Comparison of ENCODE assay signal across 17 cellular contexts in genomic region chr6:122753688-122754056, GRCh38. TPM values are rescaled to one million over a fixed set of nuclear protein-coding genes. Genes with fewer than 3 reads are reported as not detected.
DNase-seq lines count a peak whose midpoint lies in the region; ATAC-seq and TF ChIP-seq lines count a peak whose summit lies in the region.
"Had no signal": no experiment of that assay in that cellular context is flagged by ENCODE, and none has a peak within 500 bp of the region (broad histone marks: within the 10 kb centered on the region; RNA-seq: fewer than 3 reads in every experiment).

No MANE protein-coding gene starts in this region.

- H3K27ac ChIP-seq in SK-N-SH (ENCODE audit: low read depth in 2 of 2, low read length in 1 of 2) (no peak overlapping the region), uterus (peak overlapping the region; percentile 36 to 40)
- H3K27ac ChIP-seq: cardiac muscle cell, esophagus squamous epithelium, GM23248, pancreas, transverse colon had no signal

- TF ChIP-seq POLR2A in uterus (IDR thresholded peaks at IDR 0.05): no peak

- H3K9me3 ChIP-seq in SK-N-SH: no peaks in the 10 kb centered on the region; the same call in 1 of the 2 replicates
- H3K9me3 ChIP-seq in uterus: no peaks in the 10 kb centered on the region
- H3K9me3 ChIP-seq: esophagus squamous epithelium, pancreas, transverse colon had no signal

- H3F3A ChIP-seq in SK-N-SH (replicated peaks; ENCODE audit: insufficient read depth): no peaks in the 10 kb centered on the region

- H3K4me3 ChIP-seq in SK-N-SH (ENCODE audit: low read depth in 2 of 2, low read length in 1 of 2): peak overlapping the region; percentile 30 to 52; a peak in 2 of 4 replicates
- H3K4me3 ChIP-seq in uterus: peak overlapping the region in 1 of 2 donors; percentile 13
- H3K4me3 ChIP-seq: cardiac muscle cell, GM23248, pancreas, transverse colon had no signal

- DNase-seq in NCI-H2196 (lab: John Stamatoyannopoulos, UW; ENCODE audit: unreplicated experiment) (peak; percentile 48), NCI-H2196 treated with DMSO at 0.1 percent for 48 hours (lab: John Stamatoyannopoulos, UW; ENCODE audit: unreplicated experiment) (no peak), SK-N-SH (no peak), left lobe of liver (ENCODE audit: low spot score) (peak; percentile 74), uterus (no peak), NCI-H2081 treated with DMSO at 0.1 percent for 48 hours (lab: John Stamatoyannopoulos, UW) (no peak), middle frontal gyrus (ENCODE audit: extremely low spot score, low spot score) (no peak)
- DNase-seq: activated T-cell treated with anti-CD3 and anti-CD28 coated beads, Interleukin-2, amount 50 U/mL, for 1 hour; esophagus squamous epithelium; GM23248; MM.1S; pancreas; T-helper 9 cell; transverse colon had no signal

- CTCF ChIA-PET in SK-N-SH (lab: Yijun Ruan, JAX): interaction anchor here (1.8 kb wide), 1 partner anchor 35 kb away, joined by 4 read pairs; the partner anchor contains the start of gene SMPDL3A

- peak overlapping the region; percentile 79; the same call in 1 of the 2 replicates for H2AFZ ChIP-seq in SK-N-SH (ENCODE audit: low read depth)
- H2AFZ ChIP-seq: GM23248 had no signal

- H3K27me3 ChIP-seq in SK-N-SH (ENCODE audit: insufficient read depth): no peaks in the 10 kb centered on the region
- H3K27me3 ChIP-seq in uterus: no peaks in the 10 kb centered on the region
- H3K27me3 ChIP-seq: cardiac muscle cell, esophagus squamous epithelium, pancreas, transverse colon had no signal

- intact Hi-C loops in uterus (cut with DNase I; ENCODE audit: low total_unique reads): no loop called here

- H3K4me1 ChIP-seq in SK-N-SH (ENCODE audit: control insufficient read depth in 1 of 2, insufficient read depth in 2 of 2, low read depth in 1 of 2, low read length in 1 of 2): no peaks in the 10 kb centered on the region
- no peaks in the 10 kb centered on the region for H3K4me1 ChIP-seq in uterus
- H3K4me1 ChIP-seq: esophagus squamous epithelium, pancreas had no signal

- TF ChIP-seq RAD21 in SK-N-SH (IDR thresholded peaks at IDR 0.05; ENCODE audit: low read length): no peak

- H3K36me3 ChIP-seq in SK-N-SH (replicated peaks in 1 of 2; ENCODE audit: control insufficient read depth in 1 of 2, insufficient read depth in 2 of 2, low read length in 1 of 2) (no peaks in the 10 kb centered on the region), uterus (no peaks in the 10 kb centered on the region)
- H3K36me3 ChIP-seq: cardiac muscle cell, esophagus squamous epithelium, pancreas, transverse colon had no signal

- ATAC-seq in left lobe of liver (peak; percentile 92), GM19463 (IDR thresholded peaks at IDR 0.05; ENCODE audit: unreplicated experiment) (no peak)

- H4K20me1 ChIP-seq in SK-N-SH (ENCODE audit: insufficient read depth): no peaks in the 10 kb centered on the region

- H3K9ac ChIP-seq in SK-N-SH: no peak overlapping the region
- H3K9ac ChIP-seq: GM23248 had no signal

- WGBS in SK-N-SH (ENCODE audit: low lambda C conversion rate): 7% methylated on average over 5 of the region's 5 CpGs

- no peaks in the 10 kb centered on the region for H3K9me2 ChIP-seq in SK-N-SH

- no peaks in the 10 kb centered on the region for H3K79me2 ChIP-seq in SK-N-SH (ENCODE audit: insufficient read depth)

- TF ChIP-seq EP300 in SK-N-SH (IDR thresholded peaks at IDR 0.05; ENCODE audit: borderline replicate concordance in 1 of 2, low read depth in 1 of 2, low read length in 1 of 2): no peak

- H3K4me2 ChIP-seq in SK-N-SH: peak overlapping the region; percentile 65

- POLR2A ChIA-PET in SK-N-SH (lab: Yijun Ruan, JAX): no interaction called here

- TF ChIP-seq CTCF in SK-N-SH (IDR thresholded peaks at IDR 0.05): no peak
- no peak for TF ChIP-seq CTCF in uterus (IDR thresholded peaks at IDR 0.05)

TF ChIP-seq in SK-N-SH, 30 proteins besides CTCF, POLR2A, EP300 and RAD21:
- TF ChIP-seq PBX3 (IDR thresholded peaks at IDR 0.05) (0 out of 2 replicates have a peak, but pooled peaks have one; percentile 9), TEAD4 (IDR thresholded peaks at IDR 0.05; ENCODE audit: borderline replicate concordance, insufficient read depth) (no peak)

RNA-seq across cellular contexts. Expression of gene FABP7, which starts 25.8 kb away (rescaled TPM):
- polyA plus RNA-seq in SK-N-SH (2012; rRNA removed): not detected in 2 replicates
- not detected in 2 replicates for polyA plus RNA-seq in SK-N-SH (2012; cell fraction: cytosol; rRNA removed)
- polyA plus RNA-seq in SK-N-SH (2012; cell fraction: nucleus; rRNA removed): not detected in 2 replicates
- total RNA-seq in left lobe of liver (not detected), uterus (under 1 TPM in 1 of 4 donors, not detected in 3; 0.76 TPM)
- total RNA-seq: esophagus squamous epithelium, GM23248, kidney epithelial cell, pancreas had no signal
- polyA plus RNA-seq: GM23248, pancreas had no signal

RNA-seq across cellular contexts. Expression of gene SMPDL3A, which starts 35.4 kb away (rescaled TPM):
- polyA plus RNA-seq in SK-N-SH (2012; rRNA removed): 1.8 and 2.0 TPM in 2 replicates
- polyA plus RNA-seq in SK-N-SH (2012; cell fraction: cytosol; rRNA removed): 1.7 and 2.4 TPM in 2 replicates
- polyA plus RNA-seq in SK-N-SH (2012; cell fraction: nucleus; rRNA removed): 1.5 and 1.6 TPM in 2 replicates
- total RNA-seq in left lobe of liver: 29.3 TPM
- total RNA-seq in uterus: 10 to 100 TPM in 2 of 4 donors, 1 to 10 TPM in 2; 4.1 to 18.7 (median 13.3) TPM

Comparison
In these comparisons a context has a peak if more than half of its experiments do, and no peak if none do; other contexts are left out.
1. DNase-seq: peak in NCI-H2196 (single experiment) and left lobe of liver (single experiment); none in NCI-H2196 treated with DMSO at 0.1 percent for 48 hours (single experiment), SK-N-SH (single experiment), uterus (0 of 2), NCI-H2081 treated with DMSO at 0.1 percent for 48 hours (single experiment) and middle frontal gyrus (single experiment).
2. H3K27ac ChIP-seq: peak in uterus (2 of 2); none in SK-N-SH (0 of 2).